20 cellular contexts compared by ENCODE assay signal in the genomic region with DNA sequence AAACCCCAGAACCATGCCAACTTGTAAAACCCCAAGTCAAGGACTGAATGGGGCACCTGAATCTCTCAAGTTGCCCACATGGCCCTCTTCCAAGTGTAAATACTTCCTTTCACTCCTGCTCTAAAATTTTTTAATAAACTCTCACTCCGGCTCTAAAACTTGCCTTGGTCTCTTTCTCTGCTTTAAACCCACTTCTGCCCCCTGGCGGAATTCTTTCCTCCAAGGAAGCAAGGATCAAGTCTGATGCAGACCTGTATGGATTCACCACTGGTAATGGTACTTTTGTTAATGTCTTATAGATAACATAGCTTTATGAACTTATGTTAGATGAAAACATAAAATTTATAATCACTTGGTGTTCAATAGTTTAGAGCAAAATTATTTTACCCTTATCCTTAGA. TPM values are rescaled to one million over a fixed set of nuclear protein-coding genes. Genes with fewer than 3 reads are reported as not detected.
DNase-seq lines count a peak whose midpoint lies in the region; ATAC-seq and TF ChIP-seq lines count a peak whose summit lies in the region.
"Had no signal": no experiment of that assay in that cellular context is flagged by ENCODE, and none has a peak within 500 bp of the region (broad histone marks: within the 10 kb centered on the region; RNA-seq: fewer than 3 reads in every experiment).

No MANE protein-coding gene starts in this region.

- in situ Hi-C loops in Panc1 (cut with HindIII; ENCODE audit: low pct_unique_long_range_greater_than_20kb, low sequenced_read_pairs) = no loop called here

- H3K27me3 ChIP-seq in Panc1 (ENCODE audit: control insufficient read depth, insufficient read depth, low read length) = no peaks in the 10 kb centered on the region; the same call in 1 of the 2 replicates
- H3K27me3 ChIP-seq: adrenal gland had no signal

- no peaks in the 10 kb centered on the region for H3K9me3 ChIP-seq in Panc1 (ENCODE audit: control insufficient read depth, insufficient read depth, low read depth, low read length)
- H3K9me3 ChIP-seq: adrenal gland had no signal

- no peaks in the 10 kb centered on the region for H3K36me3 ChIP-seq in Panc1 (ENCODE audit: control insufficient read depth, insufficient read depth, low read length)

- ATAC-seq in Panc1 (no peak), GM21825 (IDR thresholded peaks at IDR 0.05; ENCODE audit: unreplicated experiment) (no peak)
- ATAC-seq: left colon; sciatic nerve; stimulated activated naive CD8-positive, alpha-beta T cell treated with anti-CD3 and anti-CD28 coated beads, Interleukin-15, amount 100 ng/mL, for 72 hours had no signal

- no peaks in the 10 kb centered on the region for H3K4me1 ChIP-seq in Panc1 (ENCODE audit: control insufficient read depth, insufficient read depth, low read length)

- intact Hi-C loops in Panc1 (cut with micrococcal nuclease; ENCODE audit: unreplicated experiment) = no loop called here

- H3K27ac ChIP-seq in Panc1 (ENCODE audit: low read length) (no peak overlapping the region), RWPE1 (no peak overlapping the region)
- H3K27ac ChIP-seq: VCaP had no signal

- TF ChIP-seq CTCF in AG09319 (IDR thresholded peaks at IDR 0.05; ENCODE audit: low read depth, low read length) (peak; percentile 6), Panc1 (IDR thresholded peaks at IDR 0.05) (peak; percentile 57), fibroblast of the aortic adventitia (IDR thresholded peaks at IDR 0.05; ENCODE audit: insufficient read depth, low read length) (peak; percentile 12), RWPE1 (conservative IDR thresholded peaks at IDR 0.05; ENCODE audit: low read depth) (no peak)

- DNase-seq in AG09319 (ENCODE audit: extremely low read depth, low read depth) (no peak), HEK293T (ENCODE audit: extremely low spot score) (peak; percentile 8), Panc1 (ENCODE audit: low read depth, low spot score) (no peak), fibroblast of the aortic adventitia (ENCODE audit: low read depth) (no peak), SK-N-DZ (ENCODE audit: low spot score) (no peak), RWPE1 (ENCODE audit: low spot score) (no peak)
- DNase-seq in activated effector memory CD4-positive, alpha-beta T cell treated with Interleukin-2 at 50 U/mL for 16 hours = no peak
- DNase-seq: activated T-cell treated with anti-CD3 and anti-CD28 coated beads, Interleukin-2, amount 50 U/mL, for 24 hours; adrenal gland; CD4-positive, CD25-positive, alpha-beta regulatory T cell; H7; KG1; left colon; naive B cell; NCI-H2171; Right ventricle myocardium superior; stimulated activated naive CD8-positive, alpha-beta T cell treated with anti-CD3 and anti-CD28 coated beads, Interleukin-15, amount 100 ng/mL, for 72 hours had no signal

- H3K4me3 ChIP-seq in Panc1 (ENCODE audit: low read depth in 2 of 2, low read length in 2 of 2) (no peak overlapping the region), fibroblast of the aortic adventitia (ENCODE audit: low read depth, low read length) (no peak overlapping the region)
- H3K4me3 ChIP-seq: adrenal gland had no signal

- POLR2A ChIA-PET in HEK293T (lab: Yijun Ruan, JAX) (no interaction called here), Panc1 (lab: Charles Lee) (no interaction called here), RWPE1 (lab: Yijun Ruan, JAX; ENCODE audit: low non-redundant PET) (no interaction called here)

- no TSS peak for BruUV-seq in Panc1 (replicated peaks; lab: Mats Ljungman, UMichigan)

- CTCF ChIA-PET in HEK293T (lab: Yijun Ruan, JAX) (interaction anchor here (0.6 kb wide), 1 partner anchor 373 kb away, joined by 3 read pairs; no protein-coding TSS in a partner anchor), Panc1 (lab: Charles Lee) (no interaction called here), RWPE1 (lab: Yijun Ruan, JAX) (no interaction called here)

TF ChIP-seq in HEK293T, 16 proteins besides CTCF, POLR2A, EP300 and RAD21:
- TF ChIP-seq FOXA1 (IDR thresholded peaks at IDR 0.05) (no peak), SP1 (IDR thresholded peaks at IDR 0.05) (no peak), BHLHE40 (IDR thresholded peaks at IDR 0.05; ENCODE audit: borderline replicate concordance) (no peak), CTBP1 (IDR thresholded peaks at IDR 0.05; ENCODE audit: borderline replicate concordance) (no peak), ELF4 (IDR thresholded peaks at IDR 0.05) (no peak), SUZ12 (IDR thresholded peaks at IDR 0.05) (no peak), FOXM1 (IDR thresholded peaks at IDR 0.05; ENCODE audit: borderline replicate concordance) (no peak), ZNF384 (IDR thresholded peaks at IDR 0.05) (no peak), L3MBTL2 (conservative IDR thresholded peaks at IDR 0.05) (no peak), HDGF (IDR thresholded peaks at IDR 0.05; ENCODE audit: borderline replicate concordance) (no peak)

RNA-seq across cellular contexts. Expression of gene SLC16A9, which starts 33.8 kb away (rescaled TPM):
- total RNA-seq in Panc1 (2021; ENCODE audit: unreplicated experiment) = 0.13 TPM
- polyA plus RNA-seq in Panc1 (2012; ENCODE audit: insufficient read length) = not detected
- 0.25 and 1.5 TPM in 2 replicates for total RNA-seq in fibroblast of the aortic adventitia (ENCODE audit: low replicate concordance)
- 14.2 and 16.4 TPM in 2 replicates for polyA plus RNA-seq in SK-N-DZ (2014; cell fraction: cytosol; rRNA removed)
- polyA plus RNA-seq in SK-N-DZ (2014; cell fraction: nucleus; rRNA removed) = 9.9 and 10.5 TPM in 2 replicates
